In the genomic region with DNA sequence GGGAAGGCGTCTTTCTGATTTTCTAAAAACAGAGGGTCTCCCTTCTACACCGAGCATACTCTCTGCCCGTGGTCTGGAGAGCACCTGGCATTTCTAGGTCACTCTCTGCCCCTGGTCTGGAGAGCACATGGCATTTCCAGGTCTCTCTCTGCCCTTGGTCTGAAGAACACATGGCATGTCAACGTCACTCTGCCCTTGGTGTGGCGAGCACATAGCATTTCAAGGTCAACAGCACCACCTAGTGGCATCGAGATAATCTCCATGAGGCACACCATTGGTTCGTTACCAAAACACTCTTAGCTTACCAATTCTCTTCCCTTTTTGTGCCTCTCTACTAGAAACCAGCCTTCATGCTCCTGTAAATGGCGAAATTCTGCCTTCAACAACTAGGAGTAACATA, we compare ENCODE assay signal across 8 cellular contexts.
A peak's percentile ranks its signal among the peaks of the same experiment; 100 is the strongest.
DNase-seq lines count a peak whose midpoint lies in the region; ATAC-seq and TF ChIP-seq lines count a peak whose summit lies in the region.

No MANE protein-coding gene starts in this region.

- no peak overlapping the region for H3K4me3 Mint-ChIP-seq in glutamatergic neuron (ENCODE audit: unreplicated experiment)

- H3K36me3 ChIP-seq in DND-41 (ENCODE audit: insufficient read depth, low read length) (no peaks in the 10 kb centered on the region), KMS-11 (ENCODE audit: insufficient read depth) (no peaks in the 10 kb centered on the region)

- H3K79me2 ChIP-seq in DND-41 (ENCODE audit: insufficient read depth, low read length), result no peaks in the 10 kb centered on the region
- no peaks in the 10 kb centered on the region for H3K79me2 ChIP-seq in KMS-11 (ENCODE audit: insufficient read depth, low read depth)

- no peak overlapping the region for H3K9ac ChIP-seq in DND-41 (ENCODE audit: low read depth, low read length)
- peak overlapping the region; percentile 60 for H3K9ac ChIP-seq in KMS-11

- no peak overlapping the region for H3K27ac Mint-ChIP-seq in glutamatergic neuron (ENCODE audit: unreplicated experiment)

- H3K4me1 Mint-ChIP-seq in glutamatergic neuron (ENCODE audit: low read depth, unreplicated experiment), result no peaks in the 10 kb centered on the region

- H2AFZ ChIP-seq in DND-41 (ENCODE audit: low read depth, low read length), result no peak overlapping the region
- H2AFZ ChIP-seq in KMS-11 (ENCODE audit: low read depth), result peak overlapping the region; percentile 89

- peaks cover 9% of the 10 kb centered on the region for H3K9me3 Mint-ChIP-seq in glutamatergic neuron (ENCODE audit: unreplicated experiment)

- TF ChIP-seq CTCF in DND-41 (IDR thresholded peaks at IDR 0.05; ENCODE audit: borderline replicate concordance, extremely low read depth, low read length, poor library complexity, severe bottlenecking) (peak; percentile 58), KMS-11 (conservative IDR thresholded peaks at IDR 0.05; ENCODE audit: low read depth, low read length) (peak; percentile 78), glutamatergic neuron (IDR thresholded peaks at IDR 0.05; ENCODE audit: partially characterized antibody, unreplicated experiment) (peak; percentile 58), omental fat pad (IDR thresholded peaks at IDR 0.05) (no peak)

- ATAC-seq in DND-41 (ENCODE audit: insufficient read depth, low read depth) (peak; percentile 62; the same call in 2 of the 3 replicates), GM19351 (IDR thresholded peaks at IDR 0.05; ENCODE audit: unreplicated experiment) (peak; percentile 94), omental fat pad (ENCODE audit: low FRiP score) (no peak)
- ATAC-seq in stimulated activated naive CD8-positive, alpha-beta T cell treated with anti-CD3 and anti-CD28 coated beads, Interleukin-15, Interleukin-2, amounts not matched to agents 100 U/mL and 50 U/mL, for 24 hours, result no peak

- H3K4me3 ChIP-seq in DND-41 (ENCODE audit: low read depth in 1 of 2, low read length in 2 of 2), result no peak overlapping the region
- no peak overlapping the region for H3K4me3 ChIP-seq in KMS-11 (IDR thresholded peaks at IDR 0.05; ENCODE audit: insufficient read depth, low read depth, low read length)

- H3K27ac ChIP-seq in DND-41 (ENCODE audit: low read length), result no peak overlapping the region
- H3K27ac ChIP-seq in KMS-11, result peak overlapping the region; percentile 71

- DNase-seq in DND-41, result peak; percentile 7
- peak; percentile 46 for DNase-seq in SW480 (ENCODE audit: low spot score)
- no peak for DNase-seq in glutamatergic neuron
- peak; percentile 22 for DNase-seq in stimulated activated naive CD8-positive, alpha-beta T cell treated with anti-CD3 and anti-CD28 coated beads, Interleukin-15, Interleukin-2, amounts not matched to agents 100 U/mL and 50 U/mL, for 24 hours
- DNase-seq in NCI-H187 (lab: John Stamatoyannopoulos, UW), result no peak
- no peak for DNase-seq in omental fat pad (ENCODE audit: low spot score)

- peaks cover 25% of the 10 kb centered on the region for H3K9me3 ChIP-seq in DND-41 (ENCODE audit: insufficient read depth, low read length, severe bottlenecking)

- H3K27me3 Mint-ChIP-seq in glutamatergic neuron (ENCODE audit: unreplicated experiment), result no peaks in the 10 kb centered on the region

- H3K4me2 ChIP-seq in DND-41 (ENCODE audit: insufficient read depth, low read length) (no peak overlapping the region), KMS-11 (peak overlapping the region; percentile 60)

- no peaks in the 10 kb centered on the region for H4K20me1 ChIP-seq in DND-41 (ENCODE audit: insufficient read depth, low read length)
- no peaks in the 10 kb centered on the region for H4K20me1 ChIP-seq in KMS-11 (ENCODE audit: insufficient read depth)

- H3K27me3 ChIP-seq in DND-41 (ENCODE audit: insufficient read depth, low read length, poor library complexity), result no peaks in the 10 kb centered on the region
- H3K27me3 ChIP-seq in KMS-11 (ENCODE audit: insufficient read depth, low read depth), result no peaks in the 10 kb centered on the region

- H3K36me3 Mint-ChIP-seq in glutamatergic neuron (ENCODE audit: unreplicated experiment), result peaks cover 28% of the 10 kb centered on the region

- no peaks in the 10 kb centered on the region for H3K4me1 ChIP-seq in DND-41 (ENCODE audit: insufficient read depth, low read length)
- H3K4me1 ChIP-seq in KMS-11 (ENCODE audit: low read depth, poor library complexity, severe bottlenecking), result peaks cover 18% of the 10 kb centered on the region

Comparison
In these comparisons a context has a peak if more than half of its experiments do, and no peak if none do; other contexts are left out.
1. ATAC-seq: peak in DND-41 (single experiment) and GM19351 (single experiment); none in stimulated activated naive CD8-positive, alpha-beta T cell treated with anti-CD3 and anti-CD28 coated beads, Interleukin-15, Interleukin-2, amounts not matched to agents 100 U/mL and 50 U/mL, for 24 hours (single experiment) and omental fat pad (single experiment).
2. DNase-seq: peak in DND-41 (single experiment), SW480 (single experiment) and stimulated activated naive CD8-positive, alpha-beta T cell treated with anti-CD3 and anti-CD28 coated beads, Interleukin-15, Interleukin-2, amounts not matched to agents 100 U/mL and 50 U/mL, for 24 hours (single experiment); none in glutamatergic neuron (single experiment), NCI-H187 (0 of 2) and omental fat pad (single experiment).
3. CTCF ChIP-seq: peak in DND-41 (single experiment), KMS-11 (single experiment) and glutamatergic neuron (single experiment); none in omental fat pad (0 of 3).